Comparison of ENCODE assay signal across 1 cellular context in the genomic region with DNA sequence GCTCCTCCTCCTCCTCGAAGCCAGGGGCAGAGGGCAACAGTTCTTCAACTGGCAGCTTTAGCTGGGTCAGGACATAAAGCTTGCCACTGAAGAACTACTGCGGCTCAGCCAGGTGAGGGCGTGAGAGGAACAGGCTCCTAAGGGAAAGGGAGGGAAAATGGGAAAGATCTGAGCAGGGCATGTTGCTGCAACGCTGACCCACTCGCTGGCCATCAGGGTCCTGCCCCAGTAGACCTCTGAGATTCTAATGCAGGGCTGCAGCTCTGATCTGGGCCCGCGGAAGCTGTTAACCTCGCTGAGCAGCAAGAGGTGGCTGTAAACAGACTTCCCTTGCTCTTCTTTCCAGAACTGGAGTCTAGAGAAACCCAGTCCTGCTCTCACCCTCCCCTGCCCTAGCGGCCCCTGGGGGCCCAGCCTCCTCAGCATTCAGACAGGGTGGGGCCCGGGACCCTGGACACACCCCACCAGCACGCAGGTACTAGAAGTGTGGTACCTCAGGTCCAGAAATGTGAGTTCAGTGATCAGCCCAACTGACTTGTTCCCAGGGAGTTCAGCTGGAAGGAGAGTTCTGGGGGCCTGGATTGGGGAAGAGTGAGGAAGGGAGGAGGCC.
A peak's percentile ranks its signal among the peaks of the same experiment; 100 is the strongest.
TF ChIP-seq lines count a peak whose summit lies in the region.

No MANE protein-coding gene starts in this region.

TF ChIP-seq in HepG2, 621 proteins besides CTCF, POLR2A, EP300 and RAD21 (continued from another document and continues in another):
- TF ChIP-seq, protein P1, sequence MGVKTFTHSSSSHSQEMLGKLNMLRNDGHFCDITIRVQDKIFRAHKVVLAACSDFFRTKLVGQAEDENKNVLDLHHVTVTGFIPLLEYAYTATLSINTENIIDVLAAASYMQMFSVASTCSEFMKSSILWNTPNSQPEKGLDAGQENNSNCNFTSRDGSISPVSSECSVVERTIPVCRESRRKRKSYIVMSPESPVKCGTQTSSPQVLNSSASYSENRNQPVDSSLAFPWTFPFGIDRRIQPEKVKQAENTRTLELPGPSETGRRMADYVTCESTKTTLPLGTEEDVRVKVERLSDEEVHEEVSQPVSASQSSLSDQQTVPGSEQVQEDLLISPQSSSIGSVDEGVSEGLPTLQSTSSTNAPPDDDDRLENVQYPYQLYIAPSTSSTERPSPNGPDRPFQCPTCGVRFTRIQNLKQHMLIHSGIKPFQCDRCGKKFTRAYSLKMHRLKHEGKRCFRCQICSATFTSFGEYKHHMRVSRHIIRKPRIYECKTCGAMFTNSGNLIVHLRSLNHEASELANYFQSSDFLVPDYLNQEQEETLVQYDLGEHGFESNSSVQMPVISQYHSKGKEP (CRISPR knock-in tag; IDR thresholded peaks at IDR 0.05): no peak
- TF ChIP-seq TAF1 (CRISPR knock-in tag; IDR thresholded peaks at IDR 0.05): no peak
- TF ChIP-seq MBNL3 (CRISPR knock-in tag; conservative IDR thresholded peaks at IDR 0.05): no peak
- TF ChIP-seq GTF2F1 (IDR thresholded peaks at IDR 0.05; ENCODE audit: low read length): no peak
- TF ChIP-seq KMT2A (CRISPR knock-in tag; IDR thresholded peaks at IDR 0.05): no peak
- TF ChIP-seq, protein P2, sequence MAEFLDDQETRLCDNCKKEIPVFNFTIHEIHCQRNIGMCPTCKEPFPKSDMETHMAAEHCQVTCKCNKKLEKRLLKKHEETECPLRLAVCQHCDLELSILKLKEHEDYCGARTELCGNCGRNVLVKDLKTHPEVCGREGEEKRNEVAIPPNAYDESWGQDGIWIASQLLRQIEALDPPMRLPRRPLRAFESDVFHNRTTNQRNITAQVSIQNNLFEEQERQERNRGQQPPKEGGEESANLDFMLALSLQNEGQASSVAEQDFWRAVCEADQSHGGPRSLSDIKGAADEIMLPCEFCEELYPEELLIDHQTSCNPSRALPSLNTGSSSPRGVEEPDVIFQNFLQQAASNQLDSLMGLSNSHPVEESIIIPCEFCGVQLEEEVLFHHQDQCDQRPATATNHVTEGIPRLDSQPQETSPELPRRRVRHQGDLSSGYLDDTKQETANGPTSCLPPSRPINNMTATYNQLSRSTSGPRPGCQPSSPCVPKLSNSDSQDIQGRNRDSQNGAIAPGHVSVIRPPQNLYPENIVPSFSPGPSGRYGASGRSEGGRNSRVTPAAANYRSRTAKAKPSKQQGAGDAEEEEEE (CRISPR knock-in tag; IDR thresholded peaks at IDR 0.05; ENCODE audit: borderline replicate concordance): no peak
- no peak; the same call in 1 of the 2 replicates for TF ChIP-seq KDM5B (CRISPR knock-in tag; IDR thresholded peaks at IDR 0.05; ENCODE audit: borderline replicate concordance)
- TF ChIP-seq, protein P3, sequence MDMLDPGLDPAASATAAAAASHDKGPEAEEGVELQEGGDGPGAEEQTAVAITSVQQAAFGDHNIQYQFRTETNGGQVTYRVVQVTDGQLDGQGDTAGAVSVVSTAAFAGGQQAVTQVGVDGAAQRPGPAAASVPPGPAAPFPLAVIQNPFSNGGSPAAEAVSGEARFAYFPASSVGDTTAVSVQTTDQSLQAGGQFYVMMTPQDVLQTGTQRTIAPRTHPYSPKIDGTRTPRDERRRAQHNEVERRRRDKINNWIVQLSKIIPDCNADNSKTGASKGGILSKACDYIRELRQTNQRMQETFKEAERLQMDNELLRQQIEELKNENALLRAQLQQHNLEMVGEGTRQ (IDR thresholded peaks at IDR 0.05; ENCODE audit: low read depth, low read length): no peak
- TF ChIP-seq, protein P3 (CRISPR knock-in tag; IDR thresholded peaks at IDR 0.05; ENCODE audit: borderline replicate concordance): no peak
- TF ChIP-seq, protein P4, sequence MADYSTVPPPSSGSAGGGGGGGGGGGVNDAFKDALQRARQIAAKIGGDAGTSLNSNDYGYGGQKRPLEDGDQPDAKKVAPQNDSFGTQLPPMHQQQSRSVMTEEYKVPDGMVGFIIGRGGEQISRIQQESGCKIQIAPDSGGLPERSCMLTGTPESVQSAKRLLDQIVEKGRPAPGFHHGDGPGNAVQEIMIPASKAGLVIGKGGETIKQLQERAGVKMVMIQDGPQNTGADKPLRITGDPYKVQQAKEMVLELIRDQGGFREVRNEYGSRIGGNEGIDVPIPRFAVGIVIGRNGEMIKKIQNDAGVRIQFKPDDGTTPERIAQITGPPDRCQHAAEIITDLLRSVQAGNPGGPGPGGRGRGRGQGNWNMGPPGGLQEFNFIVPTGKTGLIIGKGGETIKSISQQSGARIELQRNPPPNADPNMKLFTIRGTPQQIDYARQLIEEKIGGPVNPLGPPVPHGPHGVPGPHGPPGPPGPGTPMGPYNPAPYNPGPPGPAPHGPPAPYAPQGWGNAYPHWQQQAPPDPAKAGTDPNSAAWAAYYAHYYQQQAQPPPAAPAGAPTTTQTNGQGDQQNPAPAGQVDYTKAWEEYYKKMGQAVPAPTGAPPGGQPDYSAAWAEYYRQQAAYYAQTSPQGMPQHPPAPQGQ (CRISPR knock-in tag; IDR thresholded peaks at IDR 0.05; ENCODE audit: borderline replicate concordance): no peak
- TF ChIP-seq, protein P5, sequence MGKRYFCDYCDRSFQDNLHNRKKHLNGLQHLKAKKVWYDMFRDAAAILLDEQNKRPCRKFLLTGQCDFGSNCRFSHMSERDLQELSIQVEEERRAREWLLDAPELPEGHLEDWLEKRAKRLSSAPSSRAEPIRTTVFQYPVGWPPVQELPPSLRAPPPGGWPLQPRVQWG (CRISPR knock-in tag; IDR thresholded peaks at IDR 0.05; ENCODE audit: borderline replicate concordance, low read depth): no peak
- TF ChIP-seq CBX1 (IDR thresholded peaks at IDR 0.05; ENCODE audit: low read depth): no peak
- peak; percentile 17; the same call in 1 of the 2 replicates for TF ChIP-seq HNF4G (IDR thresholded peaks at IDR 0.05; ENCODE audit: borderline replicate concordance, low read depth, low read length)
- no peak for TF ChIP-seq HNF4G (CRISPR knock-in tag; IDR thresholded peaks at IDR 0.05; ENCODE audit: borderline replicate concordance, low read depth)
- TF ChIP-seq ZMYM2 (CRISPR knock-in tag; IDR thresholded peaks at IDR 0.05): no peak
- no peak for TF ChIP-seq LCORL (IDR thresholded peaks at IDR 0.05)
- TF ChIP-seq LCORL (CRISPR knock-in tag; IDR thresholded peaks at IDR 0.05): no peak; the same call in 1 of the 2 replicates
- no peak for TF ChIP-seq ZNF12 (CRISPR knock-in tag; IDR thresholded peaks at IDR 0.05)
- no peak; the same call in 1 of the 2 replicates for TF ChIP-seq MED1 (CRISPR knock-in tag; IDR thresholded peaks at IDR 0.05)
- TF ChIP-seq FOSL2 (CRISPR knock-in tag; IDR thresholded peaks at IDR 0.05): no peak
- no peak for TF ChIP-seq MYC (CRISPR knock-in tag; IDR thresholded peaks at IDR 0.05; ENCODE audit: borderline replicate concordance)
- no peak for TF ChIP-seq KDM1A (CRISPR knock-in tag; IDR thresholded peaks at IDR 0.05)
- TF ChIP-seq ZNF678 (CRISPR knock-in tag; IDR thresholded peaks at IDR 0.05): no peak
- TF ChIP-seq, protein P6, sequence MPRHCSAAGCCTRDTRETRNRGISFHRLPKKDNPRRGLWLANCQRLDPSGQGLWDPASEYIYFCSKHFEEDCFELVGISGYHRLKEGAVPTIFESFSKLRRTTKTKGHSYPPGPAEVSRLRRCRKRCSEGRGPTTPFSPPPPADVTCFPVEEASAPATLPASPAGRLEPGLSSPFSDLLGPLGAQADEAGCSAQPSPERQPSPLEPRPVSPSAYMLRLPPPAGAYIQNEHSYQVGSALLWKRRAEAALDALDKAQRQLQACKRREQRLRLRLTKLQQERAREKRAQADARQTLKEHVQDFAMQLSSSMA (CRISPR knock-in tag; IDR thresholded peaks at IDR 0.05): no peak
- TF ChIP-seq, protein P7, sequence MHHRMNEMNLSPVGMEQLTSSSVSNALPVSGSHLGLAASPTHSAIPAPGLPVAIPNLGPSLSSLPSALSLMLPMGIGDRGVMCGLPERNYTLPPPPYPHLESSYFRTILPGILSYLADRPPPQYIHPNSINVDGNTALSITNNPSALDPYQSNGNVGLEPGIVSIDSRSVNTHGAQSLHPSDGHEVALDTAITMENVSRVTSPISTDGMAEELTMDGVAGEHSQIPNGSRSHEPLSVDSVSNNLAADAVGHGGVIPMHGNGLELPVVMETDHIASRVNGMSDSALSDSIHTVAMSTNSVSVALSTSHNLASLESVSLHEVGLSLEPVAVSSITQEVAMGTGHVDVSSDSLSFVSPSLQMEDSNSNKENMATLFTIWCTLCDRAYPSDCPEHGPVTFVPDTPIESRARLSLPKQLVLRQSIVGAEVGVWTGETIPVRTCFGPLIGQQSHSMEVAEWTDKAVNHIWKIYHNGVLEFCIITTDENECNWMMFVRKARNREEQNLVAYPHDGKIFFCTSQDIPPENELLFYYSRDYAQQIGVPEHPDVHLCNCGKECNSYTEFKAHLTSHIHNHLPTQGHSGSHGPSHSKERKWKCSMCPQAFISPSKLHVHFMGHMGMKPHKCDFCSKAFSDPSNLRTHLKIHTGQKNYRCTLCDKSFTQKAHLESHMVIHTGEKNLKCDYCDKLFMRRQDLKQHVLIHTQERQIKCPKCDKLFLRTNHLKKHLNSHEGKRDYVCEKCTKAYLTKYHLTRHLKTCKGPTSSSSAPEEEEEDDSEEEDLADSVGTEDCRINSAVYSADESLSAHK (CRISPR knock-in tag; IDR thresholded peaks at IDR 0.05; ENCODE audit: borderline replicate concordance): no peak
- no peak; the same call in 1 of the 2 replicates for TF ChIP-seq KDM2A (CRISPR knock-in tag; IDR thresholded peaks at IDR 0.05; ENCODE audit: borderline replicate concordance, low read depth)
- TF ChIP-seq SCMH1 (CRISPR knock-in tag; IDR thresholded peaks at IDR 0.05; ENCODE audit: borderline replicate concordance): no peak
- TF ChIP-seq, protein P8, sequence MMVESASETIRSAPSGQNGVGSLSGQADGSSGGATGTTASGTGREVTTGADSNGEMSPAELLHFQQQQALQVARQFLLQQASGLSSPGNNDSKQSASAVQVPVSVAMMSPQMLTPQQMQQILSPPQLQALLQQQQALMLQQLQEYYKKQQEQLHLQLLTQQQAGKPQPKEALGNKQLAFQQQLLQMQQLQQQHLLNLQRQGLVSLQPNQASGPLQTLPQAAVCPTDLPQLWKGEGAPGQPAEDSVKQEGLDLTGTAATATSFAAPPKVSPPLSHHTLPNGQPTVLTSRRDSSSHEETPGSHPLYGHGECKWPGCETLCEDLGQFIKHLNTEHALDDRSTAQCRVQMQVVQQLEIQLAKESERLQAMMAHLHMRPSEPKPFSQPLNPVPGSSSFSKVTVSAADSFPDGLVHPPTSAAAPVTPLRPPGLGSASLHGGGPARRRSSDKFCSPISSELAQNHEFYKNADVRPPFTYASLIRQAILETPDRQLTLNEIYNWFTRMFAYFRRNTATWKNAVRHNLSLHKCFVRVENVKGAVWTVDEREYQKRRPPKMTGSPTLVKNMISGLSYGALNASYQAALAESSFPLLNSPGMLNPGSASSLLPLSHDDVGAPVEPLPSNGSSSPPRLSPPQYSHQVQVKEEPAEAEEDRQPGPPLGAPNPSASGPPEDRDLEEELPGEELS (CRISPR knock-in tag; IDR thresholded peaks at IDR 0.05): peak; percentile 41; the same call in 1 of the 2 replicates
- no peak; the same call in 1 of the 2 replicates for TF ChIP-seq ZBTB38 (CRISPR knock-in tag; IDR thresholded peaks at IDR 0.05)
- TF ChIP-seq SP140L (CRISPR knock-in tag; IDR thresholded peaks at IDR 0.05; ENCODE audit: borderline replicate concordance): no peak
- TF ChIP-seq, protein P9, sequence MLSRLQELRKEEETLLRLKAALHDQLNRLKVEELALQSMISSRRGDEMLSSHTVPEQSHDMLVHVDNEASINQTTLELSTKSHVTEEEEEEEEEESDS (CRISPR knock-in tag; IDR thresholded peaks at IDR 0.05; ENCODE audit: borderline replicate concordance): no peak
- TF ChIP-seq, protein P10, sequence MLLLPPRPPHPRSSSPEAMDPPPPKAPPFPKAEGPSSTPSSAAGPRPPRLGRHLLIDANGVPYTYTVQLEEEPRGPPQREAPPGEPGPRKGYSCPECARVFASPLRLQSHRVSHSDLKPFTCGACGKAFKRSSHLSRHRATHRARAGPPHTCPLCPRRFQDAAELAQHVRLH (CRISPR knock-in tag; IDR thresholded peaks at IDR 0.05; ENCODE audit: borderline replicate concordance, low read depth): peak; percentile 6; the same call in 1 of the 2 replicates
- TF ChIP-seq, protein P11, sequence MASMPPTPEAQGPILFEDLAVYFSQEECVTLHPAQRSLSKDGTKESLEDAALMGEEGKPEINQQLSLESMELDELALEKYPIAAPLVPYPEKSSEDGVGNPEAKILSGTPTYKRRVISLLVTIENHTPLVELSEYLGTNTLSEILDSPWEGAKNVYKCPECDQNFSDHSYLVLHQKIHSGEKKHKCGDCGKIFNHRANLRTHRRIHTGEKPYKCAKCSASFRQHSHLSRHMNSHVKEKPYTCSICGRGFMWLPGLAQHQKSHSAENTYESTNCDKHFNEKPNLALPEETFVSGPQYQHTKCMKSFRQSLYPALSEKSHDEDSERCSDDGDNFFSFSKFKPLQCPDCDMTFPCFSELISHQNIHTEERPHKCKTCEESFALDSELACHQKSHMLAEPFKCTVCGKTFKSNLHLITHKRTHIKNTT (CRISPR knock-in tag; IDR thresholded peaks at IDR 0.05): no peak
- no peak for TF ChIP-seq ZNF430 (CRISPR knock-in tag; IDR thresholded peaks at IDR 0.05)
- TF ChIP-seq, protein P12, sequence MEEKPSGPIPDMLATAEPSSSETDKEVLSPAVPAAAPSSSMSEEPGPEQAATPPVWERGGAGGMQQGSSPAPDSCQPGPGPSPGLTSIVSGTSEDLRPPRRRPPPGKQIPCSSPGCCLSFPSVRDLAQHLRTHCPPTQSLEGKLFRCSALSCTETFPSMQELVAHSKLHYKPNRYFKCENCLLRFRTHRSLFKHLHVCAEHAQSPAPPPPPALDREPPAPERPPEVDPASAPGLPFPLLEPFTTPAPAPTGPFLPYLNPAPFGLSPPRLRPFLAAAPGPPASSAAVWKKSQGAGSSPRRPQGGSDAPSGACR (CRISPR knock-in tag; IDR thresholded peaks at IDR 0.05): 0 out of 2 replicates have a peak, but pooled peaks have one; percentile 0
- no peak for TF ChIP-seq KAT7 (CRISPR knock-in tag; IDR thresholded peaks at IDR 0.05; ENCODE audit: borderline replicate concordance)
- no peak for TF ChIP-seq HOXD1 (CRISPR knock-in tag; IDR thresholded peaks at IDR 0.05)
- no peak for TF ChIP-seq ZNF746 (CRISPR knock-in tag; IDR thresholded peaks at IDR 0.05)
- no peak for TF ChIP-seq MEIS1 (CRISPR knock-in tag; IDR thresholded peaks at IDR 0.05; ENCODE audit: borderline replicate concordance)
- TF ChIP-seq KLF11 (CRISPR knock-in tag; IDR thresholded peaks at IDR 0.05): no peak
- no peak for TF ChIP-seq SMAD9 (CRISPR knock-in tag; IDR thresholded peaks at IDR 0.05)
- TF ChIP-seq, protein P13, sequence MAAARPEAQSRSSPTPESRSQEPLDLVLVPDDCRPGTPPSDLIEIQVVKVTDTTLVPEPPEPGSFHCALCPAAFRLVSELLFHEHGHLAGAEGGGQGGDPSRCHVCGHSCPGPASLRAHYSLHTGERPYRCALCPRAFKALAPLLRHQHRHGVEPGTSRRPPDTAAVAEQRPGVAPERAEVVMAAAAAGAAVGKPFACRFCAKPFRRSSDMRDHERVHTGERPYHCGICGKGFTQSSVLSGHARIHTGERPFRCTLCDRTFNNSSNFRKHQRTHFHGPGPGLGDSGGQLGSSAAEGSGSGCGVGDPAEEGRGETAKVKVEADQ (CRISPR knock-in tag; IDR thresholded peaks at IDR 0.05; ENCODE audit: borderline replicate concordance): no peak
- no peak for TF ChIP-seq ZNF496 (CRISPR knock-in tag; IDR thresholded peaks at IDR 0.05; ENCODE audit: insufficient replicate concordance)
- TF ChIP-seq YEATS4 (CRISPR knock-in tag; IDR thresholded peaks at IDR 0.05; ENCODE audit: borderline replicate concordance): no peak
- no peak for TF ChIP-seq ZNF292 (CRISPR knock-in tag; IDR thresholded peaks at IDR 0.05; ENCODE audit: borderline replicate concordance, low read depth)
- no peak for TF ChIP-seq SP4 (CRISPR knock-in tag; IDR thresholded peaks at IDR 0.05)
- no peak for TF ChIP-seq NFKB2 (CRISPR knock-in tag; IDR thresholded peaks at IDR 0.05; ENCODE audit: borderline replicate concordance)
